9 cellular contexts compared by ENCODE assay signal in genomic region chr15:74789171-74789627, GRCh38. TPM values are rescaled to one million over a fixed set of nuclear protein-coding genes. Genes with fewer than 3 reads are reported as not detected.
DNase-seq lines count a peak whose midpoint lies in the region; ATAC-seq and TF ChIP-seq lines count a peak whose summit lies in the region.
"Had no signal": no experiment of that assay in that cellular context is flagged by ENCODE, and none has a peak within 500 bp of the region (broad histone marks: within the 10 kb centered on the region; RNA-seq: fewer than 3 reads in every experiment).

No MANE protein-coding gene starts in this region.

- intact Hi-C loops in activated CD4-positive, alpha-beta T cell treated with anti-CD3 and anti-CD28 coated beads, Interleukin-2, amount 10 ng/mL, durations not matched to agents 24 days and 14 days (cut with micrococcal nuclease) = loop anchor here (5.0 to 10.0 kb wide), 6 partner anchors 168 to 836 kb away; partner anchors contain the start of genes C15orf39, RPP25, SIN3A and SNUPN
- intact Hi-C loops in left ventricle myocardium superior (cut with micrococcal nuclease) = no loop called here

- H3K4me3 ChIP-seq in SU-DHL-6 (ENCODE audit: insufficient read depth, low read length, poor library complexity, severe bottlenecking) = peak overlapping the region; percentile 51
- peak overlapping the region in 1 of 2 donors; percentile 22 for H3K4me3 ChIP-seq in stomach smooth muscle (ENCODE audit: low read length in 2 of 2)

- peak overlapping the region; percentile 96 for H3K27ac ChIP-seq in SU-DHL-6 (ENCODE audit: low read depth, low read length)
- peak overlapping the region; percentile 73 for H3K27ac ChIP-seq in stomach smooth muscle (ENCODE audit: low read length)

- TF ChIP-seq CTCF in SU-DHL-6 (IDR thresholded peaks at IDR 0.05; ENCODE audit: insufficient read depth, low read length, poor library complexity, severe bottlenecking) = no peak

- H3K27me3 ChIP-seq in SU-DHL-6 (ENCODE audit: low read length) (no peaks in the 10 kb centered on the region), stomach smooth muscle (ENCODE audit: control insufficient read depth in 1 of 2, insufficient read depth in 2 of 2, low read length in 2 of 2) (no peaks in the 10 kb centered on the region)

- H3F3A ChIP-seq in SU-DHL-6 (ENCODE audit: insufficient read depth) = peaks cover 72% of the 10 kb centered on the region

- no peaks in the 10 kb centered on the region for H3K36me3 ChIP-seq in SU-DHL-6 (ENCODE audit: low read length)
- H3K36me3 ChIP-seq in stomach smooth muscle (ENCODE audit: control insufficient read depth in 2 of 2, insufficient read depth in 2 of 2, low read length in 2 of 2) = peaks cover 0 to 2% of the 10 kb centered on the region in 2 donors

- peaks cover 57% of the 10 kb centered on the region for H3K36me3 Mint-ChIP-seq in activated CD4-positive, alpha-beta T cell treated with anti-CD3 and anti-CD28 coated beads, Interleukin-2, amount 10 ng/mL, durations not matched to agents 24 days and 14 days (ENCODE audit: low read depth)

- H3K9me3 Mint-ChIP-seq in activated CD4-positive, alpha-beta T cell treated with anti-CD3 and anti-CD28 coated beads, Interleukin-2, amount 10 ng/mL, durations not matched to agents 24 days and 14 days = no peaks in the 10 kb centered on the region
- H3K9me3 Mint-ChIP-seq: nephron progenitor cell had no signal

- no peaks in the 10 kb centered on the region for H4K20me1 ChIP-seq in SU-DHL-6 (ENCODE audit: low read depth, low read length)

- H3K9me2 ChIP-seq in SU-DHL-6 (replicated peaks; ENCODE audit: insufficient read depth, low read length) = no peaks in the 10 kb centered on the region

- peak overlapping the region; percentile 73 for H3K4me2 ChIP-seq in SU-DHL-6 (ENCODE audit: low read depth, low read length, poor library complexity, severe bottlenecking)

- H3K4me3 Mint-ChIP-seq in activated CD4-positive, alpha-beta T cell treated with anti-CD3 and anti-CD28 coated beads, Interleukin-2, amount 10 ng/mL, durations not matched to agents 24 days and 14 days = peak overlapping the region; percentile 96
- H3K4me3 Mint-ChIP-seq: nephron progenitor cell had no signal

- no peaks in the 10 kb centered on the region for H3K27me3 Mint-ChIP-seq in activated CD4-positive, alpha-beta T cell treated with anti-CD3 and anti-CD28 coated beads, Interleukin-2, amount 10 ng/mL, durations not matched to agents 24 days and 14 days

- peak; percentile 81 for DNase-seq in activated CD4-positive, alpha-beta T cell treated with anti-CD3 and anti-CD28 coated beads, Interleukin-2, amount 10 ng/mL, durations not matched to agents 24 days and 14 days
- DNase-seq in activated CD4-positive, alpha-beta T cell treated with anti-CD3 and anti-CD28 coated beads for 1 hour = no peak
- peak; percentile 34 for DNase-seq in left ventricle myocardium superior
- no peak for DNase-seq in GM19240 (ENCODE audit: insufficient read length, low spot score)
- DNase-seq: nephron progenitor cell had no signal

- peaks cover 74% of the 10 kb centered on the region for H3K4me1 Mint-ChIP-seq in activated CD4-positive, alpha-beta T cell treated with anti-CD3 and anti-CD28 coated beads, Interleukin-2, amount 10 ng/mL, durations not matched to agents 24 days and 14 days

- no peak for ATAC-seq in left ventricle myocardium superior
- ATAC-seq in GM21381 (IDR thresholded peaks at IDR 0.05; ENCODE audit: unreplicated experiment) = no peak
- ATAC-seq in HG03108 (IDR thresholded peaks at IDR 0.05; ENCODE audit: unreplicated experiment) = no peak

- H3K4me1 ChIP-seq in stomach smooth muscle (ENCODE audit: control insufficient read depth, insufficient read depth, low read length) = peaks cover 63% of the 10 kb centered on the region

- H2AFZ ChIP-seq in SU-DHL-6 (ENCODE audit: low read depth, low read length, severe bottlenecking) = no peak overlapping the region

- peak overlapping the region; percentile 77 for H3K9ac ChIP-seq in SU-DHL-6 (ENCODE audit: low read length)
- peak overlapping the region; percentile 5 to 37 for H3K9ac ChIP-seq in stomach smooth muscle (ENCODE audit: low read length in 2 of 2)

- peaks cover 85% of the 10 kb centered on the region for H3K79me2 ChIP-seq in SU-DHL-6 (ENCODE audit: insufficient read depth, low read length)

- no peaks in the 10 kb centered on the region for H3K9me3 ChIP-seq in SU-DHL-6 (ENCODE audit: insufficient read depth, low read length)
- H3K9me3 ChIP-seq in stomach smooth muscle (ENCODE audit: control insufficient read depth in 2 of 2, low read length in 2 of 2) = no peaks in the 10 kb centered on the region

- H3K27ac Mint-ChIP-seq in activated CD4-positive, alpha-beta T cell treated with anti-CD3 and anti-CD28 coated beads, Interleukin-2, amount 10 ng/mL, durations not matched to agents 24 days and 14 days = peak overlapping the region; percentile 99

RNA-seq across cellular contexts. Expression of gene CSK, which starts 7.3 kb away (rescaled TPM):
- 332 and 340 TPM in 2 replicates for total RNA-seq in activated CD4-positive, alpha-beta T cell treated with anti-CD3 and anti-CD28 coated beads, Interleukin-2, amount 10 ng/mL, durations not matched to agents 24 days and 14 days
- total RNA-seq in left ventricle myocardium superior = 45.8 TPM

RNA-seq across cellular contexts. Expression of gene LMAN1L, which starts 23.4 kb away (rescaled TPM):
- 0.33 and 0.36 TPM in 2 replicates for total RNA-seq in activated CD4-positive, alpha-beta T cell treated with anti-CD3 and anti-CD28 coated beads, Interleukin-2, amount 10 ng/mL, durations not matched to agents 24 days and 14 days
- total RNA-seq in left ventricle myocardium superior = 23.5 TPM

RNA-seq across cellular contexts. Expression of gene CPLX3, which starts 37.2 kb away (rescaled TPM):
- 0.09 TPM in 2 replicates for total RNA-seq in activated CD4-positive, alpha-beta T cell treated with anti-CD3 and anti-CD28 coated beads, Interleukin-2, amount 10 ng/mL, durations not matched to agents 24 days and 14 days
- 4.1 TPM for total RNA-seq in left ventricle myocardium superior

RNA-seq across cellular contexts. Expression of gene CYP1A2, which starts 40.6 kb away (rescaled TPM):
- total RNA-seq in activated CD4-positive, alpha-beta T cell treated with anti-CD3 and anti-CD28 coated beads, Interleukin-2, amount 10 ng/mL, durations not matched to agents 24 days and 14 days = not detected in 2 replicates
- total RNA-seq in left ventricle myocardium superior = not detected

RNA-seq across cellular contexts. Expression of gene ULK3, which starts 53.8 kb away (rescaled TPM):
- total RNA-seq in activated CD4-positive, alpha-beta T cell treated with anti-CD3 and anti-CD28 coated beads, Interleukin-2, amount 10 ng/mL, durations not matched to agents 24 days and 14 days = 52.6 and 57.3 TPM in 2 replicates
- 47.5 TPM for total RNA-seq in left ventricle myocardium superior

Comparison
In these comparisons a context has a peak if more than half of its experiments do, and no peak if none do; other contexts are left out.
1. DNase-seq: peak in activated CD4-positive, alpha-beta T cell treated with anti-CD3 and anti-CD28 coated beads, Interleukin-2, amount 10 ng/mL, durations not matched to agents 24 days and 14 days (single experiment) and left ventricle myocardium superior (single experiment); none in activated CD4-positive, alpha-beta T cell treated with anti-CD3 and anti-CD28 coated beads for 1 hour (single experiment) and GM19240 (single experiment).
2. RNA of gene LMAN1L, which starts 23.4 kb away (total RNA-seq): 23.5 TPM in left ventricle myocardium superior (single experiment); 0.33 to 0.36 TPM in activated CD4-positive, alpha-beta T cell treated with anti-CD3 and anti-CD28 coated beads, Interleukin-2, amount 10 ng/mL, durations not matched to agents 24 days and 14 days; every median in the first group is over 10 times any median in the second.